ENCODE assay signal across 9 cellular contexts in genomic region chr19:6811906-6812305, GRCh38. TPM values are rescaled to one million over a fixed set of nuclear protein-coding genes. Genes with fewer than 3 reads are reported as not detected.
A peak's percentile ranks its signal among the peaks of the same experiment; 100 is the strongest.
DNase-seq lines count a peak whose midpoint lies in the region; ATAC-seq, FAIRE-seq and TF ChIP-seq lines count a peak whose summit lies in the region.
"Had no signal": no experiment of that assay in that cellular context is flagged by ENCODE, and none has a peak within 500 bp of the region (broad histone marks: within the 10 kb centered on the region; RNA-seq: fewer than 3 reads in every experiment).

No MANE protein-coding gene starts in this region.

- TF ChIP-seq CTCF in K562 (IDR thresholded peaks at IDR 0.05 in 2 of 3, conservative IDR thresholded peaks at IDR 0.05 in 1 of 3; ENCODE audit: insufficient read depth in 2 of 3, low read depth in 1 of 3, low read length in 3 of 3), result 0 out of 6 replicates have a peak, but pooled peaks of 1 of the 3 experiments have one; percentile 3

- no peak for TF ChIP-seq RAD21 in K562 (CRISPR knock-in tag; conservative IDR thresholded peaks at IDR 0.05 in 1 of 2, IDR thresholded peaks at IDR 0.05 in 1 of 2)

- no peaks in the 10 kb centered on the region for H3K27me3 Mint-ChIP-seq in naive thymus-derived CD4-positive, alpha-beta T cell
- no peaks in the 10 kb centered on the region for H3K27me3 Mint-ChIP-seq in activated CD4-positive, alpha-beta T cell treated with anti-CD3 and anti-CD28 coated beads for 36 hours

- H3K79me2 ChIP-seq in K562 (ENCODE audit: control insufficient read depth, insufficient read depth, low read length), result no peaks in the 10 kb centered on the region

- H3K4me3 ChIP-seq in K562, result no peak overlapping the region
- H3K4me3 ChIP-seq in naive thymus-derived CD4-positive, alpha-beta T cell (ENCODE audit: low read length), result no peak overlapping the region

- H3K27ac Mint-ChIP-seq in naive thymus-derived CD4-positive, alpha-beta T cell, result peak overlapping the region; percentile 13 to 95 (median 81)
- no peak overlapping the region for H3K27ac Mint-ChIP-seq in activated CD4-positive, alpha-beta T cell treated with anti-CD3 and anti-CD28 coated beads for 36 hours

- CTCF ChIA-PET in K562 (lab: Yijun Ruan, JAX; ENCODE audit: low intra/inter-chr PET ratio), result no interaction called here
- CTCF ChIA-PET in naive thymus-derived CD4-positive, alpha-beta T cell (lab: Charles Lee), result no interaction called here
- CTCF ChIA-PET in activated CD4-positive, alpha-beta T cell treated with anti-CD3 and anti-CD28 coated beads for 36 hours (lab: Charles Lee), result interaction anchor here (0.7 to 1.1 kb wide), 2 partner anchors 9 to 12 kb away, joined by 3 read pairs; no protein-coding TSS in a partner anchor

- ATAC-seq in K562, result peak; percentile 92
- no peak for ATAC-seq in naive thymus-derived CD4-positive, alpha-beta T cell
- ATAC-seq in HG03097 (IDR thresholded peaks at IDR 0.05; ENCODE audit: low FRiP score, unreplicated experiment), result no peak
- ATAC-seq in activated CD4-positive, alpha-beta T cell treated with anti-CD3 and anti-CD28 coated beads for 36 hours, result no peak

- peak; percentile 99 for FAIRE-seq in K562 (lab: Jason Lieb, UNC)

- DNase-seq in EH (ENCODE audit: low read depth) (peak; percentile 52), MV-4-11 (lab: John Stamatoyannopoulos, UW) (peak; percentile 64), K562 (ENCODE audit: extremely low read depth in 1 of 4, low spot score in 3 of 4) (peak; percentile 69 to 82 (median 78)), hippocampal formation (lab: John Stamatoyannopoulos, UW) (no peak), NCI-H526 treated with DMSO at 0.1 percent for 48 hours (lab: John Stamatoyannopoulos, UW) (no peak)
- no peak for DNase-seq in naive thymus-derived CD4-positive, alpha-beta T cell
- no peak for DNase-seq in activated CD4-positive, alpha-beta T cell treated with anti-CD3 and anti-CD28 coated beads for 36 hours

- in situ Hi-C loops in K562 (cut with MboI), result no loop called here

- H3K36me3 Mint-ChIP-seq in naive thymus-derived CD4-positive, alpha-beta T cell, result peaks cover 0 to 44% (median 36%) of the 10 kb centered on the region in 5 donors
- peaks cover 46% of the 10 kb centered on the region for H3K36me3 Mint-ChIP-seq in activated CD4-positive, alpha-beta T cell treated with anti-CD3 and anti-CD28 coated beads for 36 hours (ENCODE audit: low read depth)

- no peaks in the 10 kb centered on the region for H3K27me3 ChIP-seq in K562 (ENCODE audit: control insufficient read depth in 2 of 2, insufficient read depth in 2 of 2, low read length in 2 of 2)
- no peaks in the 10 kb centered on the region for H3K27me3 ChIP-seq in naive thymus-derived CD4-positive, alpha-beta T cell (ENCODE audit: control insufficient read depth in 2 of 2, insufficient read depth in 2 of 2, low read length in 2 of 2)

- peaks cover 0 to 7% (median 0%) of the 10 kb centered on the region in 11 donors for H3K9me3 Mint-ChIP-seq in naive thymus-derived CD4-positive, alpha-beta T cell
- H3K9me3 Mint-ChIP-seq in activated CD4-positive, alpha-beta T cell treated with anti-CD3 and anti-CD28 coated beads for 36 hours (ENCODE audit: low read depth), result peaks cover 11% of the 10 kb centered on the region

- no peaks in the 10 kb centered on the region for H3K9me1 ChIP-seq in K562 (ENCODE audit: control insufficient read depth, insufficient read depth, low read length)

- H3K36me3 ChIP-seq in K562 (ENCODE audit: control insufficient read depth, insufficient read depth, low read length), result no peaks in the 10 kb centered on the region
- H3K36me3 ChIP-seq in naive thymus-derived CD4-positive, alpha-beta T cell (ENCODE audit: control insufficient read depth in 2 of 3, insufficient read depth in 3 of 3, low read length in 3 of 3), result peaks cover 0 to 11% (median 0%) of the 10 kb centered on the region in 3 experiments

- intact Hi-C loops in K562 (cut with micrococcal nuclease), result no loop called here
- intact Hi-C loops in naive thymus-derived CD4-positive, alpha-beta T cell (cut with micrococcal nuclease), result loop anchor here in 1 of 2 donors (1.0 kb wide), 1 partner anchor 11 kb away; no protein-coding TSS in a partner anchor
- intact Hi-C loops in activated CD4-positive, alpha-beta T cell treated with anti-CD3 and anti-CD28 coated beads for 36 hours (cut with DNase I, micrococcal nuclease), result loop anchor here in 1 of 2 experiments (5.0 kb wide), 1 partner anchor 150 kb away; no protein-coding TSS in a partner anchor

- no peaks in the 10 kb centered on the region for H4K20me1 ChIP-seq in K562 (replicated peaks; ENCODE audit: control insufficient read depth, insufficient read depth, low read length)

- peaks cover 42 to 84% (median 74%) of the 10 kb centered on the region in 7 donors for H3K4me1 Mint-ChIP-seq in naive thymus-derived CD4-positive, alpha-beta T cell
- peaks cover 75% of the 10 kb centered on the region for H3K4me1 Mint-ChIP-seq in activated CD4-positive, alpha-beta T cell treated with anti-CD3 and anti-CD28 coated beads for 36 hours

- peak overlapping the region; percentile 58 for H2AFZ ChIP-seq in K562 (ENCODE audit: low read depth, low read length)

- POLR2A ChIA-PET in K562 (lab: Yijun Ruan, JAX), result interaction anchor here (0.6 to 1.0 kb wide), 4 partner anchors 8 to 1022 kb away, joined by 3 to 6 read pairs (median 3); no protein-coding TSS in a partner anchor
- POLR2A ChIA-PET in naive thymus-derived CD4-positive, alpha-beta T cell (lab: Charles Lee), result interaction anchor here (2.8 kb wide), 1 partner anchor 10 kb away, joined by 24 read pairs; no protein-coding TSS in a partner anchor
- POLR2A ChIA-PET in activated CD4-positive, alpha-beta T cell treated with anti-CD3 and anti-CD28 coated beads for 36 hours (lab: Charles Lee), result interaction anchor here (0.8 to 1.1 kb wide), 2 partner anchors 11 to 38 kb away, joined by 3 read pairs; no protein-coding TSS in a partner anchor

- WGBS in K562 (ENCODE audit: insufficient coverage, low coverage, missing lambda C conversion rate), result 0% methylated on average over 2 of the region's 2 CpGs

- H3K4me2 ChIP-seq in K562 (ENCODE audit: insufficient read depth, low read length), result no peak overlapping the region

- H3K4me3 Mint-ChIP-seq in naive thymus-derived CD4-positive, alpha-beta T cell, result peak overlapping the region in 5 of 10 donors; percentile 37 to 68 (median 52)
- H3K4me3 Mint-ChIP-seq in activated CD4-positive, alpha-beta T cell treated with anti-CD3 and anti-CD28 coated beads for 36 hours, result no peak overlapping the region

- no peak for TF ChIP-seq EP300 in K562 (IDR thresholded peaks at IDR 0.05; ENCODE audit: low read length)

- no peak overlapping the region for H3K27ac ChIP-seq in K562 (ENCODE audit: extremely low read depth, low read depth, low read length)
- H3K27ac ChIP-seq in naive thymus-derived CD4-positive, alpha-beta T cell (ENCODE audit: low read depth, low read length), result no peak overlapping the region
- H3K27ac ChIP-seq: HL-60 had no signal

- no peak overlapping the region for H3K9ac ChIP-seq in K562 (ENCODE audit: insufficient read depth in 1 of 2, low read depth in 2 of 2, low read length in 2 of 2)

- H3K9me3 ChIP-seq in K562 (replicated peaks; ENCODE audit: control insufficient read depth, insufficient read depth, low read depth, low read length), result peaks cover 4% of the 10 kb centered on the region; the same call in 1 of the 2 replicates
- no peaks in the 10 kb centered on the region for H3K9me3 ChIP-seq in naive thymus-derived CD4-positive, alpha-beta T cell (ENCODE audit: control insufficient read depth in 2 of 3, low read length in 3 of 3)

- H3K4me1 ChIP-seq in K562 (replicated peaks in 1 of 2; ENCODE audit: control insufficient read depth in 2 of 2, insufficient read depth in 2 of 2, low read length in 2 of 2), result no peaks in the 10 kb centered on the region; a peak in 1 of 5 replicates
- H3K4me1 ChIP-seq in naive thymus-derived CD4-positive, alpha-beta T cell (ENCODE audit: control insufficient read depth in 2 of 2, insufficient read depth in 2 of 2, low read length in 2 of 2), result peaks cover 22 to 23% of the 10 kb centered on the region in 2 donors

- TF ChIP-seq POLR2A in K562 (conservative IDR thresholded peaks at IDR 0.05), result no peak

- no TSS peak for BruUV-seq in K562 (replicated peaks; lab: Mats Ljungman, UMichigan)

RNA-seq across cellular contexts. Expression of gene VAV1, which starts 39.4 kb away (rescaled TPM):
- 12.0 and 34.0 TPM in 2 replicates for total RNA-seq in K562 (2011; cell fraction: chromatin; rRNA removed; ENCODE audit: low replicate concordance)
- total RNA-seq in K562 (2011; cell fraction: nucleolus; rRNA removed), result 15.5 and 23.5 TPM in 2 replicates
- 12.6 and 13.2 TPM in 2 replicates for total RNA-seq in K562 (2011; cell fraction: nucleoplasm; rRNA removed)
- total RNA-seq in K562 (2014; rRNA removed), result 13.6 and 13.7 TPM in 2 replicates
- 8.7 and 9.4 TPM in 2 replicates for total RNA-seq in K562 (2014; rRNA removed; fragmentation: Illumina TruSeq; extraction: Trizol)
- 19.1 and 19.7 TPM in 2 replicates for total RNA-seq in K562 (2015; rRNA removed; fragmentation: Illumina TruSeq; extraction: Trizol)
- 17.3 and 20.1 TPM in 2 replicates for total RNA-seq in K562 (2021)
- 8.4 and 18.5 TPM in 2 replicates for polyA plus RNA-seq in K562 (2011; rRNA removed)
- polyA plus RNA-seq in K562 (2011; cell fraction: cytosol; rRNA removed), result 7.1 and 10.6 TPM in 2 replicates
- 19.2 and 28.2 TPM in 2 replicates for polyA plus RNA-seq in K562 (2011; cell fraction: nucleus; rRNA removed)
- 18.1 and 29.2 TPM in 2 replicates for polyA plus RNA-seq in K562 (2012)
- polyA plus RNA-seq in K562 (2014; fragmentation: Illumina TruSeq; extraction: Trizol), result 12.4 and 13.3 TPM in 2 replicates
- 1 to 10 TPM in 1 of 2 experiments, under 1 TPM in 1; 0.46 to 1.3 TPM for polyA plus RNA-seq in K562 (2014; fragmentation: Nextera tagmentation; extraction: Ambion mirVana)
- 10.9 and 11.1 TPM in 2 replicates for polyA plus RNA-seq in K562 (2014; rRNA removed)
- polyA minus RNA-seq in K562 (2011; rRNA and poly(A)+ RNA removed), result 10.3 and 18.3 TPM in 2 replicates
- 4.7 and 11.8 TPM in 2 replicates for polyA minus RNA-seq in K562 (2011; cell fraction: cytosol; rRNA and poly(A)+ RNA removed)
- 12.7 and 24.3 TPM in 2 replicates for polyA minus RNA-seq in K562 (2011; cell fraction: nucleus; rRNA and poly(A)+ RNA removed)
- total RNA-seq in naive thymus-derived CD4-positive, alpha-beta T cell, result 100 to 1,000 TPM in 3 of 5 experiments, 10 to 100 TPM in 2; 90.5 to 132 (median 115) TPM
- 10 to 100 TPM; 26.2 to 41.4 TPM for polyA plus RNA-seq in naive thymus-derived CD4-positive, alpha-beta T cell
- total RNA-seq in activated CD4-positive, alpha-beta T cell treated with anti-CD3 and anti-CD28 coated beads for 36 hours, result 10 to 100 TPM; 73.4 to 90.8 TPM

RNA-seq across cellular contexts. Expression of gene SH2D3A, which starts 44.7 kb away (rescaled TPM):
- total RNA-seq in K562 (2011; cell fraction: chromatin; rRNA removed; ENCODE audit: low replicate concordance), result 17.3 and 38.7 TPM in 2 replicates
- 28.7 and 29.6 TPM in 2 replicates for total RNA-seq in K562 (2011; cell fraction: nucleolus; rRNA removed)
- 21.3 and 22.0 TPM in 2 replicates for total RNA-seq in K562 (2011; cell fraction: nucleoplasm; rRNA removed)
- total RNA-seq in K562 (2014; rRNA removed) (20.0 and 25.9 TPM in 2 replicates), K562 (2014; rRNA removed; fragmentation: Illumina TruSeq; extraction: Trizol) (3.0 and 4.8 TPM in 2 replicates), K562 (2015; rRNA removed; fragmentation: Illumina TruSeq; extraction: Trizol) (8.6 and 8.9 TPM in 2 replicates), K562 (2021) (19.4 and 26.3 TPM in 2 replicates)
- polyA plus RNA-seq in K562 (2011; rRNA removed) (8.7 and 13.4 TPM in 2 replicates), K562 (2014; fragmentation: Illumina TruSeq; extraction: Trizol) (9.6 and 17.7 TPM in 2 replicates), K562 (2014; fragmentation: Nextera tagmentation; extraction: Ambion mirVana) (under 1 TPM; 0.75 to 0.83 TPM), K562 (2014; rRNA removed) (19.8 and 24.8 TPM in 2 replicates)
- polyA plus RNA-seq in K562 (2011; cell fraction: cytosol; rRNA removed), result 12.2 and 22.2 TPM in 2 replicates
- 20.1 and 35.1 TPM in 2 replicates for polyA plus RNA-seq in K562 (2011; cell fraction: nucleus; rRNA removed)
- polyA plus RNA-seq in K562 (2012), result 10.3 and 10.8 TPM in 2 replicates
- polyA minus RNA-seq in K562 (2011; rRNA and poly(A)+ RNA removed), result 3.0 and 4.7 TPM in 2 replicates
- 8.7 and 11.1 TPM in 2 replicates for polyA minus RNA-seq in K562 (2011; cell fraction: cytosol; rRNA and poly(A)+ RNA removed)
- 17.0 and 18.8 TPM in 2 replicates for polyA minus RNA-seq in K562 (2011; cell fraction: nucleus; rRNA and poly(A)+ RNA removed)
- total RNA-seq in naive thymus-derived CD4-positive, alpha-beta T cell, result 10 to 100 TPM; 27.9 to 64.7 (median 57.4) TPM
- polyA plus RNA-seq in naive thymus-derived CD4-positive, alpha-beta T cell, result 10 to 100 TPM; 35.2 to 60.4 TPM
- total RNA-seq in activated CD4-positive, alpha-beta T cell treated with anti-CD3 and anti-CD28 coated beads for 36 hours, result 10 to 100 TPM; 20.7 to 23.2 TPM

Comparison
In these comparisons a context has a peak if more than half of its experiments do, and no peak if none do; other contexts are left out.
1. DNase-seq: peak in EH (single experiment), MV-4-11 (single experiment) and K562 (4 of 4); none in naive thymus-derived CD4-positive, alpha-beta T cell (0 of 9), hippocampal formation (0 of 2), NCI-H526 treated with DMSO at 0.1 percent for 48 hours (single experiment) and activated CD4-positive, alpha-beta T cell treated with anti-CD3 and anti-CD28 coated beads for 36 hours (single experiment).